ENCODE assay signal across 17 cellular contexts in genomic region chr6:90765895-90766294, GRCh38.
A peak's percentile ranks its signal among the peaks of the same experiment; 100 is the strongest.
DNase-seq lines count a peak whose midpoint lies in the region; ATAC-seq and TF ChIP-seq lines count a peak whose summit lies in the region.
"Had no signal": no experiment of that assay in that cellular context is flagged by ENCODE, and none has a peak within 500 bp of the region (broad histone marks: within the 10 kb centered on the region; RNA-seq: fewer than 3 reads in every experiment).

No MANE protein-coding gene starts in this region.

- DNase-seq in DMS153 treated with DMSO at 0.1 percent for 48 hours (lab: John Stamatoyannopoulos, UW; ENCODE audit: unreplicated experiment), result peak; percentile 47
- peak; percentile 99 for DNase-seq in NCI-H1105 treated with DMSO at 0.1 percent for 48 hours (lab: John Stamatoyannopoulos, UW)
- DNase-seq in NCI-H748 (lab: John Stamatoyannopoulos, UW; ENCODE audit: unreplicated experiment), result peak; percentile 91
- peak; percentile 20 for DNase-seq in left kidney (ENCODE audit: low read depth, low spot score)
- no peak for DNase-seq in Ammon's horn (ENCODE audit: low spot score)
- no peak for DNase-seq in GM10266 (ENCODE audit: extremely low spot score)
- DNase-seq: DMS 273 treated with DMSO at 0.1 percent for 48 hours, NCI-H187, NCI-H2171, NCI-H446, NCI-H526 treated with DMSO at 0.1 percent for 48 hours, PC-3, RPMI8226, SHP77 treated with DMSO at 0.1 percent for 48 hours, T-helper 1 cell, T-helper 9 cell had no signal

- TF ChIP-seq CTCF in GM10266 (IDR thresholded peaks at IDR 0.05; ENCODE audit: control insufficient read depth, insufficient read depth, low read depth, missing control alignments), result no peak

- no peak for ATAC-seq in HG03097 (IDR thresholded peaks at IDR 0.05; ENCODE audit: low FRiP score, unreplicated experiment)
- ATAC-seq: PC-3 had no signal

Comparison
In these comparisons a context has a peak if more than half of its experiments do, and no peak if none do; other contexts are left out.
1. DNase-seq: peak in DMS153 treated with DMSO at 0.1 percent for 48 hours (single experiment), NCI-H1105 treated with DMSO at 0.1 percent for 48 hours (single experiment), NCI-H748 (single experiment) and left kidney (single experiment); none in Ammon's horn (single experiment) and GM10266 (single experiment).